In genomic region chr22:49209452-49210195, GRCh38 we compare ENCODE assay signal across 1 cellular context.
TF ChIP-seq lines count a peak whose summit lies in the region.

No MANE protein-coding gene starts in this region.

TF ChIP-seq in HepG2, 621 proteins besides CTCF, POLR2A, EP300 and RAD21 (continued from another document and continues in another):
- TF ChIP-seq ZFP1 (CRISPR knock-in tag; IDR thresholded peaks at IDR 0.05) (no peak), CEBPG (CRISPR knock-in tag; IDR thresholded peaks at IDR 0.05) (peak; percentile 91), CENPBD1 (CRISPR knock-in tag; IDR thresholded peaks at IDR 0.05; ENCODE audit: borderline replicate concordance, low read depth) (no peak), SMARCE1 (IDR thresholded peaks at IDR 0.05; ENCODE audit: borderline replicate concordance) (no peak), GRHL1 (CRISPR knock-in tag; conservative IDR thresholded peaks at IDR 0.05) (no peak), LCORL (IDR thresholded peaks at IDR 0.05) (no peak), LCORL (CRISPR knock-in tag; IDR thresholded peaks at IDR 0.05) (peak; percentile 63; the same call in 1 of the 2 replicates), ZMAT5 (CRISPR knock-in tag; IDR thresholded peaks at IDR 0.05; ENCODE audit: borderline replicate concordance, low read depth) (no peak), ZNF567 (CRISPR knock-in tag; IDR thresholded peaks at IDR 0.05; ENCODE audit: borderline replicate concordance) (no peak), ATM (IDR thresholded peaks at IDR 0.05; ENCODE audit: borderline replicate concordance) (no peak), ZNF235 (CRISPR knock-in tag; IDR thresholded peaks at IDR 0.05; ENCODE audit: borderline replicate concordance) (no peak), ZNF770 (CRISPR knock-in tag; IDR thresholded peaks at IDR 0.05) (no peak), ELK4 (CRISPR knock-in tag; IDR thresholded peaks at IDR 0.05; ENCODE audit: borderline replicate concordance) (no peak), ZSCAN20 (CRISPR knock-in tag; IDR thresholded peaks at IDR 0.05; ENCODE audit: borderline replicate concordance) (no peak), CREM (IDR thresholded peaks at IDR 0.05) (no peak), CREM (CRISPR knock-in tag; IDR thresholded peaks at IDR 0.05) (no peak), IRF9 (CRISPR knock-in tag; IDR thresholded peaks at IDR 0.05; ENCODE audit: borderline replicate concordance) (no peak), TERF1 (CRISPR knock-in tag; IDR thresholded peaks at IDR 0.05) (no peak), ZNF503 (CRISPR knock-in tag; IDR thresholded peaks at IDR 0.05) (no peak), HOXA5 (CRISPR knock-in tag; IDR thresholded peaks at IDR 0.05) (no peak), ZNF317 (CRISPR knock-in tag; IDR thresholded peaks at IDR 0.05) (no peak), ASH2L (IDR thresholded peaks at IDR 0.05; ENCODE audit: insufficient read length, low read depth, low read length) (no peak), PHF5A (CRISPR knock-in tag; IDR thresholded peaks at IDR 0.05; ENCODE audit: low read depth, unreplicated experiment) (no peak), ZNF121 (CRISPR knock-in tag; IDR thresholded peaks at IDR 0.05) (no peak), NR2F1 (CRISPR knock-in tag; IDR thresholded peaks at IDR 0.05) (no peak), SIX1 (CRISPR knock-in tag; IDR thresholded peaks at IDR 0.05; ENCODE audit: borderline replicate concordance) (no peak), MED8 (CRISPR knock-in tag; IDR thresholded peaks at IDR 0.05; ENCODE audit: insufficient replicate concordance) (no peak), ZNF18 (CRISPR knock-in tag; IDR thresholded peaks at IDR 0.05; ENCODE audit: insufficient replicate concordance) (no peak), ZNF280B (CRISPR knock-in tag; IDR thresholded peaks at IDR 0.05; ENCODE audit: borderline replicate concordance) (no peak), FOXK1 (CRISPR knock-in tag; IDR thresholded peaks at IDR 0.05; ENCODE audit: borderline replicate concordance, low read depth) (no peak), ZBTB3 (CRISPR knock-in tag; IDR thresholded peaks at IDR 0.05; ENCODE audit: borderline replicate concordance, low read depth) (no peak), EEA1 (CRISPR knock-in tag; IDR thresholded peaks at IDR 0.05; ENCODE audit: borderline replicate concordance) (no peak), PPARG (CRISPR knock-in tag; conservative IDR thresholded peaks at IDR 0.05) (no peak), KLF11 (CRISPR knock-in tag; IDR thresholded peaks at IDR 0.05) (no peak), MXI1 (IDR thresholded peaks at IDR 0.05; ENCODE audit: borderline replicate concordance, low read depth, low read length) (0 out of 3 replicates have a peak, but pooled peaks have one; percentile 11), CBX1 (IDR thresholded peaks at IDR 0.05; ENCODE audit: low read depth) (no peak), TFAP4 (IDR thresholded peaks at IDR 0.05; ENCODE audit: borderline replicate concordance, low read depth) (peak; percentile 46; the same call in 1 of the 2 replicates), HNRNPH1 (optimal IDR thresholded peaks at IDR 0.05; ENCODE audit: low read depth, low read length) (no peak), MIER3 (CRISPR knock-in tag; IDR thresholded peaks at IDR 0.05; ENCODE audit: borderline replicate concordance) (no peak), ZNF160 (CRISPR knock-in tag; IDR thresholded peaks at IDR 0.05) (no peak), ZSCAN30 (CRISPR knock-in tag; IDR thresholded peaks at IDR 0.05) (no peak), ETV5 (CRISPR knock-in tag; IDR thresholded peaks at IDR 0.05; ENCODE audit: borderline replicate concordance) (no peak; the same call in 1 of the 2 replicates), ZNF30 (CRISPR knock-in tag; IDR thresholded peaks at IDR 0.05) (no peak), REXO4 (CRISPR knock-in tag; IDR thresholded peaks at IDR 0.05; ENCODE audit: borderline replicate concordance) (no peak), AFF4 (CRISPR knock-in tag; IDR thresholded peaks at IDR 0.05) (no peak), RXRB (CRISPR knock-in tag; IDR thresholded peaks at IDR 0.05; ENCODE audit: borderline replicate concordance) (0 out of 2 replicates have a peak, but pooled peaks have one; percentile 22), NCOA2 (CRISPR knock-in tag; IDR thresholded peaks at IDR 0.05) (no peak), ZNF24 (IDR thresholded peaks at IDR 0.05) (no peak)
